21 cellular contexts compared by ENCODE assay signal in the genomic region with DNA sequence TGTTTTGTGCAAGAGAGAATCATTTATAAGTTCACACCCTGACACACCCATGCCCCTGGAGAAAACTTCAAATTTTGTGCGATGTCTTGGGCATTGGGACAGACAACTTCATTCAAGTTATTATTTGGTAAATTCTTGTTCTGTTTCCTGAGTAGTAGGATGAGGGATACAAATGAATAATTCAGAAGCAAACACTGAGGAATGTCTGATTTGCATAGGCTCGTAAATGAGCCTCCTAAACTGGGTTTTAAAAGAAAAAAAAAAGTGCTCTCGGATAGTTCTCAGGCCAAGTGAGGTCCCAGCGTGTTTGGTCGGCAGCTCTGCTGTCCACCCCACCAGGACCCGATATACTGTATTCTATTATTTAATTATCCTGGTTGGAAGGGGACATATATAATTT.
"Had no signal": no experiment of that assay in that cellular context is flagged by ENCODE, and none has a peak within 500 bp of the region (broad histone marks: within the 10 kb centered on the region; RNA-seq: fewer than 3 reads in every experiment).

No MANE protein-coding gene starts in this region.

- H3K27ac Mint-ChIP-seq: activated naive CD8-positive, alpha-beta T cell treated with anti-CD3 and anti-CD28 coated beads for 36 hours had no signal

- H3K9me3 Mint-ChIP-seq: activated naive CD8-positive, alpha-beta T cell treated with anti-CD3 and anti-CD28 coated beads for 36 hours; activated T-cell treated with anti-CD3 and anti-CD28 coated beads, Interleukin-2, amount 50 U/mL, for 24 hours; activated T-helper 17 cell treated with anti-CD3 and anti-CD28 coated beads, Interleukin-2, amount 50 U/mL, for 72 hours; naive thymus-derived CD4-positive, alpha-beta T cell; neural crest cell; stimulated activated naive CD8-positive, alpha-beta T cell treated with anti-CD3 and anti-CD28 coated beads, Interleukin-15, Interleukin-2, amounts not matched to agents 100 ng/mL and 50 ng/mL, for 24 hours had no signal

- H3K27ac ChIP-seq: breast epithelium, coronary artery, vagina had no signal

- H3K27me3 ChIP-seq: breast epithelium, right lobe of liver, thyroid gland, vagina had no signal

- DNase-seq: activated CD4-positive, alpha-beta T cell treated with anti-CD3 and anti-CD28 coated beads for 1 hour; activated CD8-positive, alpha-beta memory T cell treated with anti-CD3 and anti-CD28 coated beads for 24 hours; activated CD8-positive, alpha-beta memory T cell treated with anti-CD3 and anti-CD28 coated beads, Interleukin-2, amount 50 U/mL, for 4 hours; activated naive CD8-positive, alpha-beta T cell treated with anti-CD3 and anti-CD28 coated beads for 36 hours; activated T-cell treated with anti-CD3 and anti-CD28 coated beads, Interleukin-2, amount 50 U/mL, for 24 hours; cerebellar nuclear complex; erythroblast; left ventricle myocardium inferior; naive thymus-derived CD4-positive, alpha-beta T cell; occipital lobe; stimulated activated CD4-positive, alpha-beta T cell treated with anti-CD3 and anti-CD28 coated beads, Interleukin-1b, Interleukin-23, amount 100 ng/mL, for 48 hours; T-helper 9 cell; thyroid gland had no signal

- H3K4me3 ChIP-seq: breast epithelium, coronary artery, left ventricle myocardium inferior, right lobe of liver, skin epidermis, thyroid gland, vagina had no signal

- H3K36me3 Mint-ChIP-seq: activated naive CD8-positive, alpha-beta T cell treated with anti-CD3 and anti-CD28 coated beads for 36 hours; naive thymus-derived CD4-positive, alpha-beta T cell had no signal

- H3K4me3 Mint-ChIP-seq: activated naive CD8-positive, alpha-beta T cell treated with anti-CD3 and anti-CD28 coated beads for 36 hours; activated T-cell treated with anti-CD3 and anti-CD28 coated beads, Interleukin-2, amount 50 U/mL, for 24 hours; activated T-helper 17 cell treated with anti-CD3 and anti-CD28 coated beads, Interleukin-2, amount 50 U/mL, for 72 hours; naive thymus-derived CD4-positive, alpha-beta T cell; neural crest cell; stimulated activated naive CD8-positive, alpha-beta T cell treated with anti-CD3 and anti-CD28 coated beads, Interleukin-15, Interleukin-2, amounts not matched to agents 100 ng/mL and 50 ng/mL, for 24 hours had no signal

- H3K9me3 ChIP-seq: breast epithelium, left ventricle myocardium inferior, right lobe of liver, thyroid gland, vagina had no signal

- H3K27me3 Mint-ChIP-seq: activated naive CD8-positive, alpha-beta T cell treated with anti-CD3 and anti-CD28 coated beads for 36 hours; activated T-cell treated with anti-CD3 and anti-CD28 coated beads, Interleukin-2, amount 50 U/mL, for 24 hours; activated T-helper 17 cell treated with anti-CD3 and anti-CD28 coated beads, Interleukin-2, amount 50 U/mL, for 72 hours; stimulated activated naive CD8-positive, alpha-beta T cell treated with anti-CD3 and anti-CD28 coated beads, Interleukin-15, Interleukin-2, amounts not matched to agents 100 ng/mL and 50 ng/mL, for 24 hours had no signal

- H3K4me1 ChIP-seq: breast epithelium, vagina had no signal

- H3K36me3 ChIP-seq: breast epithelium, left ventricle myocardium inferior, right lobe of liver, thyroid gland, vagina had no signal
